Comparison of ENCODE assay signal across 8 cellular contexts in genomic region chr6:43687079-43687436, GRCh38. TPM values are rescaled to one million over a fixed set of nuclear protein-coding genes. Genes with fewer than 3 reads are reported as not detected.
DNase-seq lines count a peak whose midpoint lies in the region; ATAC-seq, FAIRE-seq and TF ChIP-seq lines count a peak whose summit lies in the region.

No MANE protein-coding gene starts in this region.

- H3K27me3 ChIP-seq in DND-41 (ENCODE audit: insufficient read depth, low read length, poor library complexity) (peaks cover 3% of the 10 kb centered on the region), fibroblast of lung (ENCODE audit: control insufficient read depth, insufficient read depth, low read length) (no peaks in the 10 kb centered on the region)

- ATAC-seq in DND-41 (ENCODE audit: insufficient read depth, low read depth) (0 out of 3 replicates have a peak, but pooled peaks have one; percentile 12), HG03520 (IDR thresholded peaks at IDR 0.05; ENCODE audit: unreplicated experiment) (no peak)

- H3K79me2 ChIP-seq in DND-41 (ENCODE audit: insufficient read depth, low read length): peaks cover 60% of the 10 kb centered on the region
- peaks cover 30% of the 10 kb centered on the region for H3K79me2 ChIP-seq in fibroblast of lung (ENCODE audit: control insufficient read depth, insufficient read depth, low read length)

- H3K4me2 ChIP-seq in DND-41 (ENCODE audit: insufficient read depth, low read length) (peak overlapping the region; percentile 67), fibroblast of lung (ENCODE audit: extremely low read depth, insufficient read depth, low read length) (peak overlapping the region; percentile 89)

- peak overlapping the region; percentile 75 for H3K9ac ChIP-seq in DND-41 (ENCODE audit: low read depth, low read length)
- H3K9ac ChIP-seq in SK-N-MC (ENCODE audit: insufficient read length): peak overlapping the region; percentile 80
- peak overlapping the region; percentile 84 for H3K9ac ChIP-seq in fibroblast of lung (ENCODE audit: insufficient read depth, low read length)

- H2AFZ ChIP-seq in DND-41 (ENCODE audit: low read depth, low read length): peak overlapping the region; percentile 89
- peak overlapping the region; percentile 76 for H2AFZ ChIP-seq in fibroblast of lung (ENCODE audit: low read length)

- H3K36me3 ChIP-seq in DND-41 (ENCODE audit: insufficient read depth, low read length): peaks cover 6% of the 10 kb centered on the region; the same call in 1 of the 2 replicates
- peaks cover 7% of the 10 kb centered on the region for H3K36me3 ChIP-seq in SK-N-MC (ENCODE audit: insufficient read depth, low read length)
- H3K36me3 ChIP-seq in fibroblast of lung (ENCODE audit: control insufficient read depth, insufficient read depth, low read length): no peaks in the 10 kb centered on the region

- peaks cover 30% of the 10 kb centered on the region for H3K4me1 ChIP-seq in DND-41 (ENCODE audit: insufficient read depth, low read length)
- peaks cover 2% of the 10 kb centered on the region for H3K4me1 ChIP-seq in fibroblast of lung (ENCODE audit: control insufficient read depth, extremely low read depth, insufficient read depth, low read length)

- intact Hi-C loops in posterior vena cava (cut with DNase I): loop anchor here in 1 of 2 donors (2.0 kb wide), 1 partner anchor 14 kb away; no protein-coding TSS in a partner anchor

- H3K4me3 ChIP-seq in DND-41 (ENCODE audit: low read depth in 1 of 2, low read length in 2 of 2): peak overlapping the region; percentile 88 to 93
- H3K4me3 ChIP-seq in SK-N-MC: peak overlapping the region; percentile 81
- peak overlapping the region; percentile 84 to 97 (median 92) for H3K4me3 ChIP-seq in fibroblast of lung (replicated peaks in 1 of 4; ENCODE audit: control extremely low read depth in 1 of 4, insufficient read depth in 1 of 4, low read depth in 3 of 4, low read length in 4 of 4)

- H4K20me1 ChIP-seq in DND-41 (ENCODE audit: insufficient read depth, low read length): peaks cover 25% of the 10 kb centered on the region; the same call in 1 of the 2 replicates
- H4K20me1 ChIP-seq in fibroblast of lung (ENCODE audit: control insufficient read depth, extremely low read depth, insufficient read depth, low read length): no peaks in the 10 kb centered on the region

- H3K27ac ChIP-seq in DND-41 (ENCODE audit: low read length) (peak overlapping the region; percentile 74), SK-N-MC (no peak overlapping the region), fibroblast of lung (ENCODE audit: insufficient read depth, low read length) (peak overlapping the region; percentile 85)

- FAIRE-seq in D721Med (lab: Jason Lieb, UNC): no peak

- H3K9me3 ChIP-seq in DND-41 (ENCODE audit: insufficient read depth, low read length, severe bottlenecking): no peaks in the 10 kb centered on the region
- no peaks in the 10 kb centered on the region for H3K9me3 ChIP-seq in SK-N-MC (ENCODE audit: low read depth, low read length)
- H3K9me3 ChIP-seq in fibroblast of lung (ENCODE audit: control insufficient read depth, insufficient read depth, low read depth, low read length): no peaks in the 10 kb centered on the region

- TF ChIP-seq CTCF in DND-41 (IDR thresholded peaks at IDR 0.05; ENCODE audit: borderline replicate concordance, extremely low read depth, low read length, poor library complexity, severe bottlenecking) (no peak), fibroblast of lung (conservative IDR thresholded peaks at IDR 0.05 in 1 of 2, IDR thresholded peaks at IDR 0.05 in 1 of 2; ENCODE audit: low read depth in 1 of 2, low read length in 2 of 2) (no peak), D721Med (IDR thresholded peaks at IDR 0.05; ENCODE audit: insufficient read depth, missing control alignments) (no peak)

- no peak for DNase-seq in DND-41
- no peak for DNase-seq in SK-N-MC (ENCODE audit: low read depth, low spot score)
- DNase-seq in fibroblast of lung (ENCODE audit: low read depth in 2 of 2): no peak
- DNase-seq in posterior vena cava (ENCODE audit: low spot score): peak; percentile 16
- no peak for DNase-seq in mucosa of gallbladder (ENCODE audit: low spot score)
- no peak for DNase-seq in dedifferentiated amniotic fluid mesenchymal stem cell (ENCODE audit: extremely low spot score)
- no peak for DNase-seq in D721Med (ENCODE audit: insufficient read length, low spot score)

RNA-seq across cellular contexts. Expression of gene MRPS18A, which starts 0.5 kb away (rescaled TPM):
- 39.3 and 42.1 TPM in 2 replicates for total RNA-seq in fibroblast of lung
- 31.8 and 43.7 TPM in 2 replicates for polyA plus RNA-seq in fibroblast of lung
- polyA plus RNA-seq in fibroblast of lung (2012): 40.8 and 57.8 TPM in 2 replicates
- 65.6 and 98.5 TPM in 2 replicates for polyA minus RNA-seq in fibroblast of lung (ENCODE audit: low replicate concordance)
- 10 to 100 TPM; 25.4 to 28.2 TPM for total RNA-seq in posterior vena cava
- total RNA-seq in mucosa of gallbladder: 44.3 TPM

RNA-seq across cellular contexts. Expression of gene RSPH9, which starts 42.2 kb away (rescaled TPM):
- total RNA-seq in fibroblast of lung (1.5 and 1.7 TPM in 2 replicates), posterior vena cava (under 1 TPM; 0.19 to 0.23 TPM), mucosa of gallbladder (0.58 TPM)
- 0.50 and 0.87 TPM in 2 replicates for polyA plus RNA-seq in fibroblast of lung
- polyA plus RNA-seq in fibroblast of lung (2012): 1.3 and 1.7 TPM in 2 replicates
- polyA minus RNA-seq in fibroblast of lung (ENCODE audit: low replicate concordance): 1.0 and 1.9 TPM in 2 replicates

RNA-seq across cellular contexts. Expression of gene MAD2L1BP, which starts 51.4 kb away (rescaled TPM):
- total RNA-seq in fibroblast of lung (19.2 and 19.3 TPM in 2 replicates), posterior vena cava (10 to 100 TPM; 12.0 to 15.5 TPM), mucosa of gallbladder (21.1 TPM)
- 34.5 and 39.0 TPM in 2 replicates for polyA plus RNA-seq in fibroblast of lung
- polyA plus RNA-seq in fibroblast of lung (2012): 21.7 and 26.8 TPM in 2 replicates
- polyA minus RNA-seq in fibroblast of lung (ENCODE audit: low replicate concordance): 37.6 and 39.8 TPM in 2 replicates

RNA-seq across cellular contexts. Expression of gene GTPBP2, which starts 58.0 kb away (rescaled TPM):
- total RNA-seq in fibroblast of lung (111 and 174 TPM in 2 replicates), posterior vena cava (10 to 100 TPM; 43.3 to 50.4 TPM), mucosa of gallbladder (74.2 TPM)
- polyA plus RNA-seq in fibroblast of lung: 44.4 and 45.2 TPM in 2 replicates
- polyA plus RNA-seq in fibroblast of lung (2012): 31.0 and 33.4 TPM in 2 replicates
- polyA minus RNA-seq in fibroblast of lung (ENCODE audit: low replicate concordance): 67.5 and 82.0 TPM in 2 replicates
